ENCODE assay signal across 8 cellular contexts in genomic region chr13:41018583-41018909, GRCh38. TPM values are rescaled to one million over a fixed set of nuclear protein-coding genes. Genes with fewer than 3 reads are reported as not detected.
DNase-seq lines count a peak whose midpoint lies in the region; ATAC-seq and TF ChIP-seq lines count a peak whose summit lies in the region.

No MANE protein-coding gene starts in this region.

- peak overlapping the region; percentile 93 for H3K4me3 Mint-ChIP-seq in activated T-cell treated with anti-CD3 and anti-CD28 coated beads, Interleukin-2, amount 50 U/mL, for 24 hours
- H3K4me3 Mint-ChIP-seq in activated naive CD8-positive, alpha-beta T cell: peak overlapping the region; percentile 94

- TF ChIP-seq POLR2A in right lobe of liver (IDR thresholded peaks at IDR 0.05): no peak

- H3K4me1 Mint-ChIP-seq in activated T-cell treated with anti-CD3 and anti-CD28 coated beads, Interleukin-2, amount 50 U/mL, for 24 hours (ENCODE audit: low read depth): peaks cover 48% of the 10 kb centered on the region
- H3K4me1 Mint-ChIP-seq in activated naive CD8-positive, alpha-beta T cell (ENCODE audit: low read depth): peaks cover 50% of the 10 kb centered on the region

- no peak for DNase-seq in activated T-cell treated with anti-CD3 and anti-CD28 coated beads, Interleukin-2, amount 50 U/mL, for 24 hours
- DNase-seq in activated T-cell treated with anti-CD3 and anti-CD28 coated beads, Interleukin-2, amount 50 U/mL, for 48 hours: no peak
- DNase-seq in right lobe of liver (no peak), NCI-H1694 (lab: John Stamatoyannopoulos, UW) (no peak), DMS153 treated with DMSO at 0.1 percent for 48 hours (lab: John Stamatoyannopoulos, UW; ENCODE audit: unreplicated experiment) (no peak), omental fat pad (ENCODE audit: low spot score) (no peak)

- TF ChIP-seq CTCF in right lobe of liver (IDR thresholded peaks at IDR 0.05) (no peak), omental fat pad (IDR thresholded peaks at IDR 0.05) (no peak)

- no peaks in the 10 kb centered on the region for H3K9me3 ChIP-seq in right lobe of liver
- no peaks in the 10 kb centered on the region for H3K9me3 ChIP-seq in thymus (ENCODE audit: control insufficient read depth)

- H3K4me3 ChIP-seq in right lobe of liver (peak overlapping the region in 2 of 3 donors; percentile 12 to 20), thymus (ENCODE audit: low read length) (peak overlapping the region; percentile 66)

- peaks cover 30% of the 10 kb centered on the region for H3K36me3 Mint-ChIP-seq in activated T-cell treated with anti-CD3 and anti-CD28 coated beads, Interleukin-2, amount 50 U/mL, for 24 hours (ENCODE audit: low read depth)
- H3K36me3 Mint-ChIP-seq in activated naive CD8-positive, alpha-beta T cell: peaks cover 4% of the 10 kb centered on the region

- H3K27ac Mint-ChIP-seq in activated T-cell treated with anti-CD3 and anti-CD28 coated beads, Interleukin-2, amount 50 U/mL, for 24 hours: peak overlapping the region; percentile 97
- H3K27ac Mint-ChIP-seq in activated naive CD8-positive, alpha-beta T cell: peak overlapping the region; percentile 95

- H3K27me3 ChIP-seq in right lobe of liver (no peaks in the 10 kb centered on the region), thymus (ENCODE audit: control insufficient read depth, insufficient read depth) (no peaks in the 10 kb centered on the region)

- H3K27ac ChIP-seq in right lobe of liver: peak overlapping the region; percentile 58 to 73 (median 65)
- peak overlapping the region; percentile 84 for H3K27ac ChIP-seq in thymus (ENCODE audit: low read depth)

- H3K27me3 Mint-ChIP-seq in activated T-cell treated with anti-CD3 and anti-CD28 coated beads, Interleukin-2, amount 50 U/mL, for 24 hours: no peaks in the 10 kb centered on the region
- no peaks in the 10 kb centered on the region for H3K27me3 Mint-ChIP-seq in activated naive CD8-positive, alpha-beta T cell

- WGBS in right lobe of liver (ENCODE audit: insufficient coverage, low coverage, low lambda C conversion rate, missing lambda C conversion rate): 50% methylated on average over 1 of the region's 1 CpG
- WGBS in thymus: 4% methylated on average over 1 of the region's 1 CpG

- H3K36me3 ChIP-seq in right lobe of liver: no peaks in the 10 kb centered on the region
- no peaks in the 10 kb centered on the region for H3K36me3 ChIP-seq in thymus (ENCODE audit: control insufficient read depth, insufficient read depth)

- no peaks in the 10 kb centered on the region for H3K9me3 Mint-ChIP-seq in activated T-cell treated with anti-CD3 and anti-CD28 coated beads, Interleukin-2, amount 50 U/mL, for 24 hours
- H3K9me3 Mint-ChIP-seq in activated naive CD8-positive, alpha-beta T cell (ENCODE audit: low read depth): no peaks in the 10 kb centered on the region

- ATAC-seq in right lobe of liver (no peak), omental fat pad (ENCODE audit: low FRiP score) (no peak)

- H3K4me1 ChIP-seq in right lobe of liver (peaks cover 0 to 33% (median 10%) of the 10 kb centered on the region in 4 donors), thymus (ENCODE audit: control insufficient read depth, insufficient read depth, low read length) (peaks cover 5% of the 10 kb centered on the region)

- intact Hi-C loops in right lobe of liver (cut with DNase I): no loop called here

RNA-seq across cellular contexts. Expression of gene ELF1, which starts 0.6 kb away (rescaled TPM):
- total RNA-seq in right lobe of liver (10 to 100 TPM; 24.1 to 35.4 (median 31.0) TPM), omental fat pad (100 to 1,000 TPM in 1 of 4 donors, 10 to 100 TPM in 3; 87.4 to 107 (median 89.9) TPM)
- polyA plus RNA-seq in thymus: 64.2 TPM

RNA-seq across cellular contexts. Expression of gene WBP4, which starts 42.8 kb away (rescaled TPM):
- total RNA-seq in right lobe of liver (1 to 10 TPM; 3.8 to 6.9 (median 4.6) TPM), omental fat pad (10 to 100 TPM; 11.4 to 14.5 (median 11.8) TPM)
- 16.6 TPM for polyA plus RNA-seq in thymus
